ENCODE assay signal across 8 cellular contexts in the genomic region with DNA sequence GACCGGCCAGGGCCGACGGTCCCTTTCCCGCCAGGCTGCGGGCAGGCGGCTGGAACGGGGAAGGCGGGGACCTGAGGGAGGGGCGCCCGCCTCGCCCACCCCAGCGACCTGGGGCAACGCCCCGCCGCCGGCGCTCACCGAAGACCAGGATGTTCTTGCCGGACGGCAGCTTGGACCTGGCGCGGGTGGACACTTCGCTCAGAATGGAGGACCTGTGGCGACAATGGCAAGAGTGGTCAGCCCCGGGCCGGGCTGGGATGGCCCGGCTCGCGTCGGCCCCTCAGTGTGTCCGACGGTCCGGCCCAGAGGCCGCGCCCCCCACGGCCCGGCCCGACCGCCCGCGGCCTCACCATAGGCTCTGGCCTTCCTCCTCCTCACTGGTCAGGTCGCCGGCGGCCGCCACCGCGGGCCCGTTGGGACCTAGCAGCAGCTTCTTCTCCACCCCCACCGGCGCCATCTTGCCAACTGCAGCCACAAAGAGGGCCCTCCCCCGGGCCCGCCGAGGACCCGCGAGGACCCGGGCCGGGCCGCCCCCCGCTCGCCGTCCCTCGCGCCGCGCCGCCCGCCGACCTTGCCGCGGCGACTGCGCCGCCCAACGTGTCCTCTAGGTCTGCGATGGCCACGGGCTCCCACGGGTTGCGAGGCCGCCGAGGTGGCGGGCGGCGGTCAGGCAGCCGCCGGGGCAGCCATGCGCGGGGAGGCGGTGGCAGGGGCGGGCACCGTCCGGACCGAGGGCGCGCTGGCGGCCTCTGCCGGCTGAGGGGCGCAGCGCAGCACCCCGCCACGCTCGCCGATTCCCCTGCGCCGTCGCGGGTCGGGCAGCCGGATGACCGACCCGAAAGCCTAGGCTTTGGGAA. TPM values are rescaled to one million over a fixed set of nuclear protein-coding genes. Genes with fewer than 3 reads are reported as not detected.
DNase-seq lines count a peak whose midpoint lies in the region; ATAC-seq and TF ChIP-seq lines count a peak whose summit lies in the region.

DYNC1LI2 (minus strand) TSS at position 475 of the 857 bp plus-strand sequence; CDS start at position 457, 18 bp downstream.

- CTCF ChIA-PET in HEK293T (lab: Yijun Ruan, JAX), result interaction anchor here (0.6 to 2.5 kb wide), 10 partner anchors 8 to 143 kb away, joined by 3 to 11 read pairs (median 4); no protein-coding TSS in a partner anchor

- peak within 1 kb of the TSS; percentile 73 for H3K4me3 ChIP-seq in right cardiac atrium (ENCODE audit: low read length)
- H3K4me3 ChIP-seq in uterus, result peak within 1 kb of the TSS; percentile 79 to 98

- DNase-seq in HEK293T (ENCODE audit: extremely low spot score) (peak; percentile 95), NAMALWA (ENCODE audit: low spot score) (peak; percentile 75), anterior cingulate cortex (lab: John Stamatoyannopoulos, UW) (peak in 54 of 58 donors; percentile 30 to 91 (median 76)), right cardiac atrium (peak; percentile 85 to 94 (median 93)), putamen (ENCODE audit: low spot score) (peak; percentile 83), uterus (peak; percentile 69 to 80)
- DNase-seq in T-helper 2 cell treated with Interferon-gamma antibody and Interleukin-4, amounts not matched to agents 5 μg/mL and 100 μg/mL, for 36 hours (ENCODE audit: low spot score), result peak; percentile 81

- H3K4me1 ChIP-seq in right cardiac atrium (ENCODE audit: control insufficient read depth, insufficient read depth, low read length) (peaks cover 5% of the 10 kb centered on the region), uterus (peaks cover 0 to 15% of the 10 kb centered on the region in 2 donors)

- WGBS in right cardiac atrium, result under 1% methylated on average over 110 of the region's 110 CpGs

- peak within 1 kb of the TSS; percentile 90 for H3K27ac Mint-ChIP-seq in T-helper 2 cell treated with Interferon-gamma antibody and Interleukin-4, amounts not matched to agents 5 μg/mL and 100 μg/mL, for 36 hours

- no peaks in the 10 kb centered on the region for H3K9me3 Mint-ChIP-seq in T-helper 2 cell treated with Interferon-gamma antibody and Interleukin-4, amounts not matched to agents 5 μg/mL and 100 μg/mL, for 36 hours

- H3K9me3 ChIP-seq in right cardiac atrium (ENCODE audit: control insufficient read depth, low read length) (no peaks in the 10 kb centered on the region), uterus (no peaks in the 10 kb centered on the region)

- H3K4me1 Mint-ChIP-seq in T-helper 2 cell treated with Interferon-gamma antibody and Interleukin-4, amounts not matched to agents 5 μg/mL and 100 μg/mL, for 36 hours (ENCODE audit: low read depth), result peaks cover 40% of the 10 kb centered on the region

- peak within 1 kb of the TSS; percentile 92 for H3K4me3 Mint-ChIP-seq in T-helper 2 cell treated with Interferon-gamma antibody and Interleukin-4, amounts not matched to agents 5 μg/mL and 100 μg/mL, for 36 hours

- no peaks in the 10 kb centered on the region for H3K36me3 ChIP-seq in uterus

- peak; percentile 91 to 94 for ATAC-seq in right cardiac atrium

- TF ChIP-seq CTCF in GM12873 (IDR thresholded peaks at IDR 0.05; ENCODE audit: insufficient read depth, low read depth, low read length, missing control alignments), result peak; percentile 80
- TF ChIP-seq CTCF in uterus (IDR thresholded peaks at IDR 0.05), result peak; percentile 53 to 97 (median 97)

- H3K36me3 Mint-ChIP-seq in T-helper 2 cell treated with Interferon-gamma antibody and Interleukin-4, amounts not matched to agents 5 μg/mL and 100 μg/mL, for 36 hours (ENCODE audit: low read depth), result peaks cover 33% of the 10 kb centered on the region

- POLR2A ChIA-PET in HEK293T (lab: Yijun Ruan, JAX), result interaction anchor here (1.3 to 2.1 kb wide), 3 partner anchors 10 to 79 kb away, joined by 6 to 14 read pairs (median 7); partner anchors contain the start of gene NAE1

- peak; percentile 38 to 56 for TF ChIP-seq POLR2A in uterus (IDR thresholded peaks at IDR 0.05)

- peaks cover 24% of the 10 kb centered on the region for H3K27me3 Mint-ChIP-seq in T-helper 2 cell treated with Interferon-gamma antibody and Interleukin-4, amounts not matched to agents 5 μg/mL and 100 μg/mL, for 36 hours (ENCODE audit: low read depth)

- H3K27me3 ChIP-seq in right cardiac atrium (ENCODE audit: control insufficient read depth, insufficient read depth), result no peaks in the 10 kb centered on the region
- no peaks in the 10 kb centered on the region for H3K27me3 ChIP-seq in uterus

- H3K27ac ChIP-seq in right cardiac atrium (ENCODE audit: low read length), result peak within 1 kb of the TSS; percentile 96
- peak within 1 kb of the TSS; percentile 94 for H3K27ac ChIP-seq in uterus

- intact Hi-C loops in right cardiac atrium (cut with DNase I) (no loop called here), uterus (cut with DNase I; ENCODE audit: low total_unique reads) (no loop called here)

TF ChIP-seq in HEK293T, 16 proteins besides CTCF, POLR2A, EP300 and RAD21:
- TF ChIP-seq NFRKB (IDR thresholded peaks at IDR 0.05) (no peak), LEF1 (IDR thresholded peaks at IDR 0.05; ENCODE audit: borderline replicate concordance) (peak; percentile 77), FOXM1 (IDR thresholded peaks at IDR 0.05; ENCODE audit: borderline replicate concordance) (peak; percentile 87), ARNT (IDR thresholded peaks at IDR 0.05) (peak; percentile 93)

RNA-seq across cellular contexts. Expression of gene DYNC1LI2, which starts in this region (rescaled TPM):
- total RNA-seq in right cardiac atrium (100 to 1,000 TPM in 1 of 4 donors, 10 to 100 TPM in 3; 73.1 to 110 (median 94.2) TPM), uterus (100 to 1,000 TPM; 109 to 279 (median 151) TPM)
- 42.0 TPM for polyA plus RNA-seq in right cardiac atrium

Comparison
In these comparisons a context has a peak if more than half of its experiments do, and no peak if none do; other contexts are left out.
1. Peak in every context shown above with its lines: DNase-seq, ATAC-seq, H3K4me3 ChIP-seq and H3K27ac ChIP-seq.